Comparison of ENCODE assay signal across 9 cellular contexts in genomic region chr13:28719656-28720055, GRCh38. TPM values are rescaled to one million over a fixed set of nuclear protein-coding genes. Genes with fewer than 3 reads are reported as not detected.
DNase-seq lines count a peak whose midpoint lies in the region; ATAC-seq and TF ChIP-seq lines count a peak whose summit lies in the region.
"Had no signal": no experiment of that assay in that cellular context is flagged by ENCODE, and none has a peak within 500 bp of the region (broad histone marks: within the 10 kb centered on the region; RNA-seq: fewer than 3 reads in every experiment).

No MANE protein-coding gene starts in this region.

- no peak overlapping the region for H3K9ac ChIP-seq in BLaER1 treated with 17β-estradiol and CSF1 and Interleukin-3, amounts not matched to agents 10 nM and 100 nM
- H3K9ac ChIP-seq in MM.1S (ENCODE audit: low read length), result no peak overlapping the region

- no peaks in the 10 kb centered on the region for H3K79me2 ChIP-seq in MM.1S (ENCODE audit: low read length)

- intact Hi-C loops in dorsolateral prefrontal cortex (cut with DNase I), result loop anchor here (5.0 to 10.0 kb wide), 4 partner anchors 62 to 582 kb away; partner anchors contain the start of genes POMP (in 2 of the 2) and PAN3 (in 1 of the 2)

- H3K36me3 Mint-ChIP-seq in nephron progenitor cell (ENCODE audit: low read depth), result no peaks in the 10 kb centered on the region

- peaks cover 10 to 25% (median 19%) of the 10 kb centered on the region in 11 experiments for H3K9me3 ChIP-seq in BLaER1 treated with 17β-estradiol and CSF1 and Interleukin-3, amounts not matched to agents 10 nM and 100 nM (replicated peaks in 1 of 11)
- no peaks in the 10 kb centered on the region for H3K9me3 ChIP-seq in MM.1S (replicated peaks; ENCODE audit: insufficient read depth, low read length)
- H3K9me3 ChIP-seq: pancreas had no signal

- no peaks in the 10 kb centered on the region for H3K36me3 ChIP-seq in BLaER1 treated with 17β-estradiol and CSF1 and Interleukin-3, amounts not matched to agents 10 nM and 100 nM
- H3K36me3 ChIP-seq in MM.1S (replicated peaks; ENCODE audit: insufficient read depth, low read length), result no peaks in the 10 kb centered on the region
- H3K36me3 ChIP-seq: pancreas had no signal

- H3K4me1 Mint-ChIP-seq in nephron progenitor cell, result peaks cover 8% of the 10 kb centered on the region

- no peaks in the 10 kb centered on the region for H3K9me2 ChIP-seq in MM.1S (replicated peaks; ENCODE audit: insufficient read depth, low read length)

- H3K4me1 ChIP-seq in BLaER1 treated with 17β-estradiol and CSF1 and Interleukin-3, amounts not matched to agents 10 nM and 100 nM, result peaks cover 3 to 20% (median 9%) of the 10 kb centered on the region in 10 experiments; a peak in 13 of 20 replicates
- no peaks in the 10 kb centered on the region; the same call in 1 of the 2 replicates for H3K4me1 ChIP-seq in MM.1S (ENCODE audit: low read length)

- H2AFZ ChIP-seq in MM.1S (ENCODE audit: low read length), result peak overlapping the region; percentile 93; the same call in 1 of the 2 replicates

- H4K20me1 ChIP-seq in BLaER1 treated with 17β-estradiol and CSF1 and Interleukin-3, amounts not matched to agents 10 nM and 100 nM, result no peaks in the 10 kb centered on the region
- no peaks in the 10 kb centered on the region for H4K20me1 ChIP-seq in MM.1S (ENCODE audit: insufficient read depth, low read length)

- TF ChIP-seq CTCF in MM.1S (IDR thresholded peaks at IDR 0.05; ENCODE audit: low read length) (no peak), dorsolateral prefrontal cortex (IDR thresholded peaks at IDR 0.05 in 54 of 56, conservative IDR thresholded peaks at IDR 0.05 in 2 of 56; ENCODE audit: low read depth in 1 of 56, partially characterized antibody in 56 of 56) (no peak), nephron progenitor cell (IDR thresholded peaks at IDR 0.05) (no peak)

- no peaks in the 10 kb centered on the region for H3F3A ChIP-seq in MM.1S (ENCODE audit: insufficient read depth, low read length)

- peak overlapping the region; percentile 64 to 80 (median 75); a peak in 17 of 22 replicates for H3K4me2 ChIP-seq in BLaER1 treated with 17β-estradiol and CSF1 and Interleukin-3, amounts not matched to agents 10 nM and 100 nM
- H3K4me2 ChIP-seq in MM.1S (ENCODE audit: low read depth, low read length), result peak overlapping the region; percentile 65; the same call in 1 of the 2 replicates

- no peak overlapping the region for H3K27ac Mint-ChIP-seq in nephron progenitor cell

- no peak overlapping the region for H3K27ac ChIP-seq in BLaER1 treated with 17β-estradiol and CSF1 and Interleukin-3, amounts not matched to agents 10 nM and 100 nM
- H3K27ac ChIP-seq in MM.1S (ENCODE audit: low read length) (no peak overlapping the region), dorsolateral prefrontal cortex (peak overlapping the region in 56 of 59 donors; percentile 54 to 99 (median 97))

- no peak for ATAC-seq in GM21381 (IDR thresholded peaks at IDR 0.05; ENCODE audit: unreplicated experiment)

- H3K27me3 ChIP-seq in BLaER1 treated with 17β-estradiol and CSF1 and Interleukin-3, amounts not matched to agents 10 nM and 100 nM, result peaks cover 10 to 29% (median 24%) of the 10 kb centered on the region in 11 experiments
- H3K27me3 ChIP-seq in MM.1S (replicated peaks; ENCODE audit: insufficient read depth, low read length) (no peaks in the 10 kb centered on the region), dorsolateral prefrontal cortex (no peaks in the 10 kb centered on the region)
- H3K27me3 ChIP-seq: pancreas had no signal

- H3K4me3 Mint-ChIP-seq in nephron progenitor cell, result peak overlapping the region; percentile 88

- H3K27me3 Mint-ChIP-seq in nephron progenitor cell (ENCODE audit: low read depth, poor library complexity), result peaks cover 75% of the 10 kb centered on the region

- no peak for DNase-seq in MM.1S
- no peak for DNase-seq in dorsolateral prefrontal cortex
- DNase-seq in nephron progenitor cell, result no peak
- no peak for DNase-seq in SHP77 (lab: John Stamatoyannopoulos, UW)
- no peak for DNase-seq in globus pallidus (ENCODE audit: low spot score)
- no peak for DNase-seq in DMS153 (lab: John Stamatoyannopoulos, UW)

- peak overlapping the region in 4 of 10 experiments; percentile 65 to 70 (median 68); a peak in 3 of 20 replicates for H3K4me3 ChIP-seq in BLaER1 treated with 17β-estradiol and CSF1 and Interleukin-3, amounts not matched to agents 10 nM and 100 nM
- H3K4me3 ChIP-seq in MM.1S (ENCODE audit: low read length), result no peak overlapping the region
- peak overlapping the region in 56 of 59 donors; percentile 54 to 98 (median 87) for H3K4me3 ChIP-seq in dorsolateral prefrontal cortex

- no peaks in the 10 kb centered on the region for H3K9me3 Mint-ChIP-seq in nephron progenitor cell

RNA-seq across cellular contexts. Expression of gene SLC46A3, which starts 0.9 kb away (rescaled TPM):
- 10 to 100 TPM in 117 of 120 experiments, 1 to 10 TPM in 3; 8.6 to 20.2 (median 13.7) TPM for total RNA-seq in dorsolateral prefrontal cortex

Comparison
In these comparisons a context has a peak if more than half of its experiments do, and no peak if none do; other contexts are left out.
1. H3K27ac ChIP-seq: peak in dorsolateral prefrontal cortex (56 of 59); none in BLaER1 treated with 17β-estradiol and CSF1 and Interleukin-3, amounts not matched to agents 10 nM and 100 nM (0 of 11) and MM.1S (single experiment).